In the genomic region with DNA sequence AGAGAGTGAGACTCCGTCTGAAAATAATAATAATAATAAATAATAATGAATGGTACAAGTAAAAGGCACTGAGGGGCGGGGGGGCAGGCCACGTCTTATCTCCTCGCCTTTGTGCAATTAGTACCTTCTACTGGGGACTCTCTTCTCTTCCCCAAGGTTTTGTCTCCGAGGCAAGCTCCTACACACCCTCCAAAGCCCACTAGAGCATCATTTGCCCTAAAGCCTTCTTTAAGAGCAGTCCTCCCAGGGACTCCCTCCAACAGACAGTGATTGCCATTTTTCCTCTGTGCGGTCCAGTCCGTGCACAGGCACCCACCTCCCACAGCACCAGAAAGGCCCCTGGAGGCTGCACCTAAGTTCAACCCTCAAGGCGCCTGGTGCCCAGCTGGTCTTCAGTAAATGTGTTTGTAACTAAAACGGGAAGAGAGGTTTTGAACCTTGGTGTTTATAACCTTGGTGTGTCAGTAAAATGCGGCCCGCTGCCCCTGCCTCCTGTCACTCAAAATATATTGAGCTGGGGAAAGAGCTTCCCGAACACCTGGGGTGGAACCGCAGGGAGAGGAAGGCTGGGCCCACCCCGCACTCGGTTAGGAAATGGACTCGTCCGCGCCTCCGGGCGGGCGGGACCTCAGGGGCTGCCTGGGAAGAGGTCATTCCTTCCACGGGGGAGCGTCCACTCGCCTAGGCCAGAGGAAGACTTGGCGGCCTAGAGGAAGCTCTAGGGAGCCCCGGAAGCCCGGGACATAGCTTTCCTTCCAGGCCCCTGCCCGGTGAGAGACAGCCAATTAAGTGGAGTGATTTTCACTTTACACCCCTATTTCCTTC, we compare ENCODE assay signal across 14 cellular contexts. TPM values are rescaled to one million over a fixed set of nuclear protein-coding genes. Genes with fewer than 3 reads are reported as not detected.
DNase-seq lines count a peak whose midpoint lies in the region; ATAC-seq and TF ChIP-seq lines count a peak whose summit lies in the region.
"Had no signal": no experiment of that assay in that cellular context is flagged by ENCODE, and none has a peak within 500 bp of the region (broad histone marks: within the 10 kb centered on the region; RNA-seq: fewer than 3 reads in every experiment).

No MANE protein-coding gene starts in this region.

- H3K4me1 Mint-ChIP-seq in neural crest cell: peaks cover 45% of the 10 kb centered on the region

- H3K79me2 ChIP-seq in OCI-LY3 (ENCODE audit: low read length): no peaks in the 10 kb centered on the region

- no peak overlapping the region for H3K4me3 ChIP-seq in OCI-LY3 (ENCODE audit: low read length)
- H3K4me3 ChIP-seq in heart right ventricle: peak overlapping the region in 7 of 10 donors; percentile 10 to 43 (median 33)

- H3K36me3 Mint-ChIP-seq in neural crest cell (ENCODE audit: low read depth): no peaks in the 10 kb centered on the region

- ATAC-seq in heart right ventricle (peak; percentile 69 to 85 (median 77)), GM19463 (IDR thresholded peaks at IDR 0.05; ENCODE audit: unreplicated experiment) (no peak), GM18868 (IDR thresholded peaks at IDR 0.05; ENCODE audit: unreplicated experiment) (no peak)
- ATAC-seq: T-helper 17 cell had no signal

- TF ChIP-seq CTCF in GM20000 (IDR thresholded peaks at IDR 0.05; ENCODE audit: extremely low read depth, missing control alignments): no peak
- TF ChIP-seq CTCF in OCI-LY3 (IDR thresholded peaks at IDR 0.05; ENCODE audit: low read depth, low read length): no peak
- TF ChIP-seq CTCF in heart right ventricle (IDR thresholded peaks at IDR 0.05): peak in 4 of 9 donors; percentile 7 to 32 (median 24)
- no peak for TF ChIP-seq CTCF in neural crest cell (conservative IDR thresholded peaks at IDR 0.05)

- H2AFZ ChIP-seq in OCI-LY3 (ENCODE audit: low read depth, low read length): 0 out of 2 replicates have a peak overlapping the region, but pooled peaks have one; percentile 7

- H3K27me3 ChIP-seq in OCI-LY3 (ENCODE audit: low read depth, low read length) (peaks cover 42% of the 10 kb centered on the region), heart right ventricle (peaks cover 0 to 98% (median 18%) of the 10 kb centered on the region in 7 donors)

- H3K9me3 ChIP-seq in OCI-LY3 (ENCODE audit: insufficient read depth, low read length) (no peaks in the 10 kb centered on the region), heart right ventricle (no peaks in the 10 kb centered on the region)

- H3K9me3 Mint-ChIP-seq in neural crest cell: no peaks in the 10 kb centered on the region

- H3K9ac ChIP-seq in OCI-LY3 (ENCODE audit: low read length): no peak overlapping the region

- no peaks in the 10 kb centered on the region for H3K36me3 ChIP-seq in OCI-LY3 (replicated peaks; ENCODE audit: low read depth, low read length)
- no peaks in the 10 kb centered on the region for H3K36me3 ChIP-seq in heart right ventricle

- peak overlapping the region; percentile 67 for H3K4me3 Mint-ChIP-seq in neural crest cell
- H3K4me3 Mint-ChIP-seq: T-helper 17 cell had no signal

- no peaks in the 10 kb centered on the region for H3K4me1 ChIP-seq in OCI-LY3 (ENCODE audit: low read length)
- H3K4me1 ChIP-seq in heart right ventricle: peaks cover 3 to 46% (median 26%) of the 10 kb centered on the region in 9 donors

- DNase-seq in GM20000 (ENCODE audit: low spot score): peak; percentile 12
- DNase-seq in heart right ventricle: peak; percentile 75 to 78
- peak; percentile 60 for DNase-seq in neural crest cell (ENCODE audit: low read depth, low spot score)
- no peak for DNase-seq in NCI-H510A treated with DMSO at 0.1 percent for 48 hours (lab: John Stamatoyannopoulos, UW)
- DNase-seq in head of caudate nucleus: no peak
- DNase-seq: NK-92 treated with Interleukin-12 subunit alpha and Interleukin-12 subunit beta, amount 100 ng/mL, for 24 hours; nucleus accumbens; T-helper 17 cell had no signal

- H4K20me1 ChIP-seq in OCI-LY3 (ENCODE audit: insufficient read depth, low read length): no peaks in the 10 kb centered on the region

- peaks cover 30% of the 10 kb centered on the region for H3K27me3 Mint-ChIP-seq in neural crest cell (ENCODE audit: low read depth)

- WGBS in heart right ventricle, 2 donors: 31 to 35% methylated on average over 26 to 28 of the region's 28 CpGs

- H3K27ac ChIP-seq in OCI-LY3 (ENCODE audit: low read length) (no peak overlapping the region), heart right ventricle (peak overlapping the region in 7 of 10 donors; percentile 20 to 77 (median 63))

- intact Hi-C loops in heart right ventricle (cut with DNase I): loop anchor here in 1 of 10 donors (5.0 kb wide), 1 partner anchor 44 kb away; a partner anchor contains a TSS
- intact Hi-C loops in head of caudate nucleus (cut with DNase I): no loop called here

- peak overlapping the region; percentile 21 for H3K27ac Mint-ChIP-seq in neural crest cell (ENCODE audit: unreplicated experiment)
- H3K27ac Mint-ChIP-seq: T-helper 17 cell had no signal

- H3K4me2 ChIP-seq in OCI-LY3 (ENCODE audit: low read length): peak overlapping the region; percentile 12

RNA-seq across cellular contexts. Expression of a gene that starts 4.7 kb away (rescaled TPM):
- total RNA-seq in heart right ventricle (10 to 100 TPM in 3 of 10 donors, 1 to 10 TPM in 7; 3.4 to 12.9 (median 7.9) TPM), neural crest cell (5.1 and 5.3 TPM in 2 replicates)
- 10 to 100 TPM in 1 of 2 donors, 1 to 10 TPM in 1; 9.4 to 11.5 TPM for polyA plus RNA-seq in heart right ventricle
- total RNA-seq: T-helper 17 cell had no signal

RNA-seq across cellular contexts. Expression of a gene that starts 8.2 kb away (rescaled TPM):
- total RNA-seq in heart right ventricle (10 to 100 TPM in 9 of 10 donors, 1 to 10 TPM in 1; 4.9 to 93.3 (median 43.9) TPM), neural crest cell (4.0 and 4.4 TPM in 2 replicates)
- 10 to 100 TPM in 1 of 2 donors, 1 to 10 TPM in 1; 7.6 to 19.5 TPM for polyA plus RNA-seq in heart right ventricle
- total RNA-seq: endothelial cell of umbilical vein, MCF 10A, subcutaneous adipose tissue, T-helper 17 cell had no signal
- polyA plus RNA-seq: endothelial cell of umbilical vein had no signal

RNA-seq across cellular contexts. Expression of a gene that starts 42.9 kb away (rescaled TPM):
- total RNA-seq in heart right ventricle (100 to 1,000 TPM; 156 to 236 (median 169) TPM), neural crest cell (485 and 500 TPM in 2 replicates)
- 100 to 1,000 TPM in 1 of 2 donors, 10 to 100 TPM in 1; 76.2 to 241 TPM for polyA plus RNA-seq in heart right ventricle

Comparison
In these comparisons a context has a peak if more than half of its experiments do, and no peak if none do; other contexts are left out.
1. DNase-seq: peak in GM20000 (single experiment), heart right ventricle (2 of 2) and neural crest cell (single experiment); none in NCI-H510A treated with DMSO at 0.1 percent for 48 hours (single experiment) and head of caudate nucleus (0 of 42).
2. ATAC-seq: peak in heart right ventricle (8 of 8); none in GM19463 (single experiment) and GM18868 (single experiment).